In the genomic region with DNA sequence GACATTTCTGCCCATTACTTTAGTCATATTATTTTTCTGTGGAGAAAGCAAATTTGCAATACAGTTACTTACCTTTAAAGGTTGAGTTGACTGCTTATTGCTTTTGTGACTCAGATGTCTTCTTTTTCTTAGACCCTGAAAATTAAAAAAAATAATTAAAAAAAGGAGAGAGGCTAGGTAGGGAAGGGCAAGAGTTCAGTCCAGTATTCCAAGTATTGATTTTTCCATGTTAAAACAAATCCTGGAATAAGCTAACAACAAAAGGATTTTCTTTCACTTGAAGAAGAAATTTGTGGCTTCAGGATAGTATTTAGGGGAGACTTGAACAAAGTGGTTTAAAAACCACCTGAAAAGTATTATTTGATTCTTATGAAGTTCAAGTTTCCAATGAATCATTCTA, we compare ENCODE assay signal across 12 cellular contexts. TPM values are rescaled to one million over a fixed set of nuclear protein-coding genes. Genes with fewer than 3 reads are reported as not detected.
"Had no signal": no experiment of that assay in that cellular context is flagged by ENCODE, and none has a peak within 500 bp of the region (broad histone marks: within the 10 kb centered on the region; RNA-seq: fewer than 3 reads in every experiment).

No MANE protein-coding gene starts in this region.

- H3K4me3 ChIP-seq: GM23248, GM23338, HAP-1 had no signal

- FAIRE-seq: H1, H54 had no signal

- H3K36me3 ChIP-seq: HAP-1 had no signal

- ATAC-seq: GM23338, HCT116 had no signal

- H3K27ac ChIP-seq: GM23248 had no signal

- DNase-seq: GM23248, GOT3, H7, H9, HCEC 1CT, HFFc6 had no signal

- H2AFZ ChIP-seq: GM23248 had no signal

- H3K9ac ChIP-seq: GM23248 had no signal

- H3K4me2 ChIP-seq: GM23338 had no signal

- H3K9me3 ChIP-seq: HAP-1 had no signal

RNA-seq across cellular contexts. Expression of gene LMNTD1, which starts 49.4 kb away (rescaled TPM):
- total RNA-seq: GM23338, H1, H4, H9 had no signal
- polyA plus RNA-seq: GM23338, H1 had no signal
